ENCODE assay signal across 1 cellular context in the genomic region with DNA sequence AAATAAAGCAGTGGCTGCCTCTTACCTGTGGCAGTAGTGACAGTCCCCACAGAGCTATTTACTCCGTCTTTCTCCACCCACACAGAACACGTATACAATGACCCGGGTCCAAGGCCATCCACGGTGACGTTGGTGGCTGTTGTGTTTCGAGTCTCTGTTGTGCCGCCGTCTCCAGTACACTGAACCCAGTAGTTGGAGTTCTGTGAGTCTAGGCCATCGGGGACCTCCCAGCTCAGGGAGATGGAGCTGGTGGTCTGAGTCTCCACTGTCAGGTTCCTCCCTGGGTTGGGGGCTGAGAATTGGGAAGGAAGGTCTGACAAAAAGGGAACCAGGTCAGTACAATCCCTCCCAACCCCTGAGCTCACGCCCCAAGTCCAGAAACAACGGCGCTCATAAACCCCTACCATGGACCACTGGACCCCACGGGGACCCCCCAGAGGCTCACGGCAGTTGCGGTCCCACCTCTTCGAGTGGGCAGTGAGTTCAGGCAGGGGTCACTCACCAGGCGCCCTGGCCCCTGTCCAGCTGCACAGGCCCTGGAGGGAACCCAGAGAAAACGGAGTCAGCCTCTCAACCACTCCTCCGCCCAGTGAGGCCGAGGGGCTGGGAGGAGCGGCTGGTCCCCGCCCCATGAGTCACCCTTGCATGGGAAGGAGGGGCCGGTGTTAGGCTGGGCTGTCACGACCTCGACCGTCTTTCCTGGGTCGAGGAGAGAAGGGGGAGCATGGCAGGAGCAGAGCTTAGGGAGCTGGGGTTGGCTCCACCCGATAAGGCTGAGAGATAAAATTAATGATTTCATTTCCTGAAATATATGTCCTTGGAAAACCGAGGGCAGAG.
TF ChIP-seq lines count a peak whose summit lies in the region.

No MANE protein-coding gene starts in this region.

TF ChIP-seq in HepG2, 621 proteins besides CTCF, POLR2A, EP300 and RAD21 (continued from another document and continues in another):
- TF ChIP-seq, protein P1, sequence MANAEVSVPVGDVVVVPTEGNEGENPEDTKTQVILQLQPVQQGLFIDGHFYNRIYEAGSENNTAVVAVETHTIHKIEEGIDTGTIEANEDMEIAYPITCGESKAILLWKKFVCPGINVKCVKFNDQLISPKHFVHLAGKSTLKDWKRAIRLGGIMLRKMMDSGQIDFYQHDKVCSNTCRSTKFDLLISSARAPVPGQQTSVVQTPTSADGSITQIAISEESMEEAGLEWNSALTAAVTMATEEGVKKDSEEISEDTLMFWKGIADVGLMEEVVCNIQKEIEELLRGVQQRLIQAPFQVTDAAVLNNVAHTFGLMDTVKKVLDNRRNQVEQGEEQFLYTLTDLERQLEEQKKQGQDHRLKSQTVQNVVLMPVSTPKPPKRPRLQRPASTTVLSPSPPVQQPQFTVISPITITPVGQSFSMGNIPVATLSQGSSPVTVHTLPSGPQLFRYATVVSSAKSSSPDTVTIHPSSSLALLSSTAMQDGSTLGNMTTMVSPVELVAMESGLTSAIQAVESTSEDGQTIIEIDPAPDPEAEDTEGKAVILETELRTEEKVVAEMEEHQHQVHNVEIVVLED (CRISPR knock-in tag; IDR thresholded peaks at IDR 0.05; ENCODE audit: borderline replicate concordance), result peak; percentile 64; the same call in 1 of the 2 replicates
- TF ChIP-seq ZBTB39 (CRISPR knock-in tag; IDR thresholded peaks at IDR 0.05), result no peak
- peak; percentile 44; the same call in 1 of the 2 replicates for TF ChIP-seq ZNF589 (CRISPR knock-in tag; conservative IDR thresholded peaks at IDR 0.05)
- TF ChIP-seq TSC22D2 (CRISPR knock-in tag; IDR thresholded peaks at IDR 0.05; ENCODE audit: borderline replicate concordance), result no peak; the same call in 1 of the 2 replicates
- peak; percentile 75; the same call in 1 of the 2 replicates for TF ChIP-seq ZNF598 (CRISPR knock-in tag; IDR thresholded peaks at IDR 0.05; ENCODE audit: borderline replicate concordance)
- no peak for TF ChIP-seq ZNF382 (CRISPR knock-in tag; IDR thresholded peaks at IDR 0.05; ENCODE audit: borderline replicate concordance)
- TF ChIP-seq RBFOX2 (IDR thresholded peaks at IDR 0.05; ENCODE audit: low read depth, low read length), result peak; percentile 84
- TF ChIP-seq, protein P2, sequence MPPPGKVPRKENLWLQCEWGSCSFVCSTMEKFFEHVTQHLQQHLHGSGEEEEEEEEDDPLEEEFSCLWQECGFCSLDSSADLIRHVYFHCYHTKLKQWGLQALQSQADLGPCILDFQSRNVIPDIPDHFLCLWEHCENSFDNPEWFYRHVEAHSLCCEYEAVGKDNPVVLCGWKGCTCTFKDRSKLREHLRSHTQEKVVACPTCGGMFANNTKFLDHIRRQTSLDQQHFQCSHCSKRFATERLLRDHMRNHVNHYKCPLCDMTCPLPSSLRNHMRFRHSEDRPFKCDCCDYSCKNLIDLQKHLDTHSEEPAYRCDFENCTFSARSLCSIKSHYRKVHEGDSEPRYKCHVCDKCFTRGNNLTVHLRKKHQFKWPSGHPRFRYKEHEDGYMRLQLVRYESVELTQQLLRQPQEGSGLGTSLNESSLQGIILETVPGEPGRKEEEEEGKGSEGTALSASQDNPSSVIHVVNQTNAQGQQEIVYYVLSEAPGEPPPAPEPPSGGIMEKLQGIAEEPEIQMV (CRISPR knock-in tag; IDR thresholded peaks at IDR 0.05; ENCODE audit: low read depth), result peak; percentile 61; the same call in 1 of the 2 replicates
- peak; percentile 93 for TF ChIP-seq ZBTB7A (CRISPR knock-in tag; IDR thresholded peaks at IDR 0.05)
- peak; percentile 75 for TF ChIP-seq NCOA2 (CRISPR knock-in tag; IDR thresholded peaks at IDR 0.05)
- peak; percentile 82; the same call in 1 of the 2 replicates for TF ChIP-seq ZNF788 (CRISPR knock-in tag; IDR thresholded peaks at IDR 0.05; ENCODE audit: borderline replicate concordance)
- peak; percentile 59 for TF ChIP-seq IKZF4 (CRISPR knock-in tag; IDR thresholded peaks at IDR 0.05; ENCODE audit: borderline replicate concordance, low read depth, not compliant biosample characterization)
- TF ChIP-seq ZFY (CRISPR knock-in tag; IDR thresholded peaks at IDR 0.05), result peak; percentile 70
- peak; percentile 49; the same call in 1 of the 2 replicates for TF ChIP-seq ZNF205 (CRISPR knock-in tag; IDR thresholded peaks at IDR 0.05)
- TF ChIP-seq, protein P3, sequence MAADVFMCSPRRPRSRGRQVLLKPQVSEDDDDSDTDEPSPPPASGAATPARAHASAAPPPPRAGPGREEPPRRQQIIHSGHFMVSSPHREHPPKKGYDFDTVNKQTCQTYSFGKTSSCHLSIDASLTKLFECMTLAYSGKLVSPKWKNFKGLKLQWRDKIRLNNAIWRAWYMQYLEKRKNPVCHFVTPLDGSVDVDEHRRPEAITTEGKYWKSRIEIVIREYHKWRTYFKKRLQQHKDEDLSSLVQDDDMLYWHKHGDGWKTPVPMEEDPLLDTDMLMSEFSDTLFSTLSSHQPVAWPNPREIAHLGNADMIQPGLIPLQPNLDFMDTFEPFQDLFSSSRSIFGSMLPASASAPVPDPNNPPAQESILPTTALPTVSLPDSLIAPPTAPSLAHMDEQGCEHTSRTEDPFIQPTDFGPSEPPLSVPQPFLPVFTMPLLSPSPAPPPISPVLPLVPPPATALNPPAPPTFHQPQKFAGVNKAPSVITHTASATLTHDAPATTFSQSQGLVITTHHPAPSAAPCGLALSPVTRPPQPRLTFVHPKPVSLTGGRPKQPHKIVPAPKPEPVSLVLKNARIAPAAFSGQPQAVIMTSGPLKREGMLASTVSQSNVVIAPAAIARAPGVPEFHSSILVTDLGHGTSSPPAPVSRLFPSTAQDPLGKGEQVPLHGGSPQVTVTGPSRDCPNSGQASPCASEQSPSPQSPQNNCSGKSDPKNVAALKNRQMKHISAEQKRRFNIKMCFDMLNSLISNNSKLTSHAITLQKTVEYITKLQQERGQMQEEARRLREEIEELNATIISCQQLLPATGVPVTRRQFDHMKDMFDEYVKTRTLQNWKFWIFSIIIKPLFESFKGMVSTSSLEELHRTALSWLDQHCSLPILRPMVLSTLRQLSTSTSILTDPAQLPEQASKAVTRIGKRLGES (CRISPR knock-in tag; IDR thresholded peaks at IDR 0.05; ENCODE audit: borderline replicate concordance), result no peak
- no peak for TF ChIP-seq ZFP62 (CRISPR knock-in tag; IDR thresholded peaks at IDR 0.05)
- no peak for TF ChIP-seq ZBTB10 (CRISPR knock-in tag; IDR thresholded peaks at IDR 0.05; ENCODE audit: borderline replicate concordance)
- TF ChIP-seq AGO1 (IDR thresholded peaks at IDR 0.05; ENCODE audit: low read depth, low read length, poor library complexity, severe bottlenecking), result peak; percentile 63
- no peak for TF ChIP-seq ZNF17 (CRISPR knock-in tag; IDR thresholded peaks at IDR 0.05)
- TF ChIP-seq, protein P4, sequence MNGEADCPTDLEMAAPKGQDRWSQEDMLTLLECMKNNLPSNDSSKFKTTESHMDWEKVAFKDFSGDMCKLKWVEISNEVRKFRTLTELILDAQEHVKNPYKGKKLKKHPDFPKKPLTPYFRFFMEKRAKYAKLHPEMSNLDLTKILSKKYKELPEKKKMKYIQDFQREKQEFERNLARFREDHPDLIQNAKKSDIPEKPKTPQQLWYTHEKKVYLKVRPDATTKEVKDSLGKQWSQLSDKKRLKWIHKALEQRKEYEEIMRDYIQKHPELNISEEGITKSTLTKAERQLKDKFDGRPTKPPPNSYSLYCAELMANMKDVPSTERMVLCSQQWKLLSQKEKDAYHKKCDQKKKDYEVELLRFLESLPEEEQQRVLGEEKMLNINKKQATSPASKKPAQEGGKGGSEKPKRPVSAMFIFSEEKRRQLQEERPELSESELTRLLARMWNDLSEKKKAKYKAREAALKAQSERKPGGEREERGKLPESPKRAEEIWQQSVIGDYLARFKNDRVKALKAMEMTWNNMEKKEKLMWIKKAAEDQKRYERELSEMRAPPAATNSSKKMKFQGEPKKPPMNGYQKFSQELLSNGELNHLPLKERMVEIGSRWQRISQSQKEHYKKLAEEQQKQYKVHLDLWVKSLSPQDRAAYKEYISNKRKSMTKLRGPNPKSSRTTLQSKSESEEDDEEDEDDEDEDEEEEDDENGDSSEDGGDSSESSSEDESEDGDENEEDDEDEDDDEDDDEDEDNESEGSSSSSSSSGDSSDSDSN (CRISPR knock-in tag; IDR thresholded peaks at IDR 0.05), result peak; percentile 86
- TF ChIP-seq REST (IDR thresholded peaks at IDR 0.05; ENCODE audit: borderline replicate concordance in 1 of 2, low read depth in 1 of 2, low read length in 2 of 2), result peak in 1 of 2 experiments; percentile 57; a peak in 3 of 4 replicates
- TF ChIP-seq ZNF724P (CRISPR knock-in tag; IDR thresholded peaks at IDR 0.05; ENCODE audit: borderline replicate concordance), result peak; percentile 26; the same call in 1 of the 2 replicates
- peak; percentile 70; the same call in 1 of the 2 replicates for TF ChIP-seq SNAI1 (CRISPR knock-in tag; IDR thresholded peaks at IDR 0.05; ENCODE audit: borderline replicate concordance)
- TF ChIP-seq ZIK1 (CRISPR knock-in tag; IDR thresholded peaks at IDR 0.05; ENCODE audit: borderline replicate concordance, low read depth), result no peak
- 0 out of 2 replicates have a peak, but pooled peaks have one; percentile 18 for TF ChIP-seq HMG20B (CRISPR knock-in tag; conservative IDR thresholded peaks at IDR 0.05)
- peak; percentile 70 for TF ChIP-seq GATAD2A (CRISPR knock-in tag; IDR thresholded peaks at IDR 0.05)
- TF ChIP-seq GZF1 (CRISPR knock-in tag; IDR thresholded peaks at IDR 0.05), result no peak
- TF ChIP-seq, protein P5, sequence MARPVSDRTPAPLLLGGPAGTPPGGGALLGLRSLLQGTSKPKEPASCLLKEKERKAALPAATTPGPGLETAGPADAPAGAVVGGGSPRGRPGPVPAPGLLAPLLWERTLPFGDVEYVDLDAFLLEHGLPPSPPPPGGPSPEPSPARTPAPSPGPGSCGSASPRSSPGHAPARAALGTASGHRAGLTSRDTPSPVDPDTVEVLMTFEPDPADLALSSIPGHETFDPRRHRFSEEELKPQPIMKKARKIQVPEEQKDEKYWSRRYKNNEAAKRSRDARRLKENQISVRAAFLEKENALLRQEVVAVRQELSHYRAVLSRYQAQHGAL (CRISPR knock-in tag; IDR thresholded peaks at IDR 0.05; ENCODE audit: not compliant biosample characterization), result peak; percentile 55
- TF ChIP-seq ZNF564 (CRISPR knock-in tag; IDR thresholded peaks at IDR 0.05), result peak; percentile 47; the same call in 1 of the 2 replicates
- no peak for TF ChIP-seq CBX1 (IDR thresholded peaks at IDR 0.05; ENCODE audit: low read depth)
- 0 out of 2 replicates have a peak, but pooled peaks have one; percentile 59 for TF ChIP-seq MXD1 (CRISPR knock-in tag; IDR thresholded peaks at IDR 0.05)
